In the genomic region with DNA sequence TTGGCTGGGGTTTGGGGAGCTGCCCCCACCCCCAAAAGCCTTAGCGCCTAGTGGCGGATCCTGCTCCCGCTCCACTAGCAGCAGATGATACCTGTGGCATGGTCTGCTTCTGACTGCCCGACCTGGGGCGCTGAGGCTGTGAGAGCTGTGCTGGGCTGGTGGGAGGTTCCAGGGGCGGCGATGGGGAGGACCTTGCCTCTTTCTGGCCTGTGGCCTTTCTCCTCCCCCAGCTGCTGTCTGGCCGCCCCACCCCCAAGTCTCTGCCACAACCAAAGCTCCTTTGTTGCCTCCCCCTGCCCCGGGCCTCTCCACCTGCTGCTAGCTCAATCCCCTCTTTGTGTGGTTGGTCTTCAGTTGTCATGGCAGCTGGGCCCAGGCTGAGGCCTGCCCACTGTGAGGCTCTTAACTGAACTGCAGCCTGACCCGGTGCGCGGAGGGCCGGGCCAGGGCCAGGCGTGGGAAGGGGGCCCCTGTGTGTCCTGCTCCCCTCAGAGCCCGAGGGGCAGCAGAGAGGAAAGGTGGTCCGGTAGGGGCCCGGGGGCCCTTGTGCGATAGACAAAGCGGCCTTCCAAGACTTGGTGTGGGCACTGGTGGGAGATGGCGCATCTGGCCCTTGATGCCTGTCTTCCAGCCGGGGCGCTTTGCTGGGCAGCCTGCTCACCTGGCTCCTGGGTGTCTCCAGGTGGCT, we compare ENCODE assay signal across 9 cellular contexts. TPM values are rescaled to one million over a fixed set of nuclear protein-coding genes. Genes with fewer than 3 reads are reported as not detected.
DNase-seq lines count a peak whose midpoint lies in the region; ATAC-seq and TF ChIP-seq lines count a peak whose summit lies in the region.
"Had no signal": no experiment of that assay in that cellular context is flagged by ENCODE, and none has a peak within 500 bp of the region (broad histone marks: within the 10 kb centered on the region; RNA-seq: fewer than 3 reads in every experiment).

No MANE protein-coding gene starts in this region.

- no peaks in the 10 kb centered on the region for H3K9me3 ChIP-seq in DOHH2 (ENCODE audit: control insufficient read depth, insufficient read depth, low read length)
- H3K9me3 ChIP-seq in ectodermal cell (ENCODE audit: control insufficient read depth, low read length) = no peaks in the 10 kb centered on the region
- H3K9me3 ChIP-seq in neuron (ENCODE audit: low read length) = no peaks in the 10 kb centered on the region

- H3K27ac ChIP-seq in DOHH2 (ENCODE audit: low read depth, low read length) = peak overlapping the region; percentile 67
- H3K27ac ChIP-seq in ectodermal cell (ENCODE audit: insufficient read depth, low read depth, low read length, poor library complexity, severe bottlenecking) = peak overlapping the region; percentile 89

- H3K79me2 ChIP-seq in DOHH2 (ENCODE audit: control insufficient read depth, low read length) = peaks cover 54% of the 10 kb centered on the region

- H3K4me3 ChIP-seq in DOHH2 (ENCODE audit: low read length) (peak overlapping the region; percentile 72), ectodermal cell (ENCODE audit: insufficient read depth, low read depth, low read length) (peak overlapping the region; percentile 30), neuron (ENCODE audit: low read length) (peak overlapping the region; percentile 5)

- ATAC-seq in GM19467 (IDR thresholded peaks at IDR 0.05; ENCODE audit: unreplicated experiment) = no peak
- no peak for ATAC-seq in GM21825 (IDR thresholded peaks at IDR 0.05; ENCODE audit: unreplicated experiment)
- no peak for ATAC-seq in GM19397 (IDR thresholded peaks at IDR 0.05; ENCODE audit: unreplicated experiment)

- H3K27me3 ChIP-seq in DOHH2 (ENCODE audit: control insufficient read depth, low read length) (no peaks in the 10 kb centered on the region), ectodermal cell (ENCODE audit: control insufficient read depth, insufficient read depth, low read length, poor library complexity, severe bottlenecking) (no peaks in the 10 kb centered on the region), neuron (ENCODE audit: insufficient read depth, low read length) (no peaks in the 10 kb centered on the region)

- peak overlapping the region; percentile 86 for H3K4me2 ChIP-seq in DOHH2 (ENCODE audit: low read length)

- H3K4me1 ChIP-seq in DOHH2 (ENCODE audit: control insufficient read depth, low read length) = peaks cover 56% of the 10 kb centered on the region
- peaks cover 74% of the 10 kb centered on the region for H3K4me1 ChIP-seq in ectodermal cell (ENCODE audit: control insufficient read depth, insufficient read depth, low read length)
- H3K4me1 ChIP-seq in neuron (ENCODE audit: insufficient read depth, low read length) = peaks cover 68% of the 10 kb centered on the region

- no peaks in the 10 kb centered on the region for H3K9me2 ChIP-seq in DOHH2 (replicated peaks; ENCODE audit: control insufficient read depth, low read length)

- TF ChIP-seq CTCF in DOHH2 (IDR thresholded peaks at IDR 0.05; ENCODE audit: low read depth, low read length, poor library complexity, severe bottlenecking) = no peak

- H3K36me3 ChIP-seq in DOHH2 (ENCODE audit: control insufficient read depth, low read length) = peaks cover 15% of the 10 kb centered on the region
- H3K36me3 ChIP-seq in ectodermal cell (ENCODE audit: control insufficient read depth, insufficient read depth, low read length) = no peaks in the 10 kb centered on the region
- peaks cover 9% of the 10 kb centered on the region for H3K36me3 ChIP-seq in neuron (ENCODE audit: insufficient read depth, low read length)

- H3F3A ChIP-seq in DOHH2 (ENCODE audit: control insufficient read depth, insufficient read depth) = peaks cover 12% of the 10 kb centered on the region

- no peak overlapping the region for H2AFZ ChIP-seq in neuron (ENCODE audit: low read depth, low read length)

- peak; percentile 75 for DNase-seq in NCI-H2227 treated with DMSO at 0.1 percent for 48 hours (lab: John Stamatoyannopoulos, UW)
- DNase-seq in NK-92 treated with Interleukin-12 subunit alpha and Interleukin-12 subunit beta, amount 100 ng/mL, for 24 hours (lab: John Stamatoyannopoulos, UW) = no peak
- DNase-seq: activated naive CD4-positive, alpha-beta T cell treated with Interleukin-2 at 50 U/mL for 16 hours had no signal

- 19 to 20% methylated on average over 22 of the region's 22 CpGs for WGBS in ectodermal cell, 2 experiments

- no peaks in the 10 kb centered on the region; the same call in 1 of the 2 replicates for H4K20me1 ChIP-seq in DOHH2 (ENCODE audit: control insufficient read depth, insufficient read depth, low read depth, low read length)

RNA-seq across cellular contexts. Expression of gene ZNF775, which starts 4.7 kb away (rescaled TPM):
- 16.7 TPM for polyA plus RNA-seq in ectodermal cell (2013, experiment 1 of 4)
- 14.4 TPM for polyA plus RNA-seq in ectodermal cell (2013, experiment 2 of 4)
- 16.5 TPM for polyA plus RNA-seq in ectodermal cell (2013, experiment 3 of 4)
- polyA plus RNA-seq in ectodermal cell (2013, experiment 4 of 4) = 15.2 TPM

RNA-seq across cellular contexts. Expression of gene REPIN1, which starts 15.2 kb away (rescaled TPM):
- polyA plus RNA-seq in ectodermal cell (2013, experiment 1 of 4) = 75.3 TPM
- 83.3 TPM for polyA plus RNA-seq in ectodermal cell (2013, experiment 2 of 4)
- polyA plus RNA-seq in ectodermal cell (2013, experiment 3 of 4) = 73.8 TPM
- 79.6 TPM for polyA plus RNA-seq in ectodermal cell (2013, experiment 4 of 4)

RNA-seq across cellular contexts. Expression of gene RARRES2, which starts 42.4 kb away (rescaled TPM):
- polyA plus RNA-seq in ectodermal cell (2013, experiment 1 of 4) = 4.9 TPM
- polyA plus RNA-seq in ectodermal cell (2013, experiment 2 of 4) = 3.5 TPM
- polyA plus RNA-seq in ectodermal cell (2013, experiment 3 of 4) = 5.2 TPM
- polyA plus RNA-seq in ectodermal cell (2013, experiment 4 of 4) = 5.9 TPM

Comparison
In these comparisons a context has a peak if more than half of its experiments do, and no peak if none do; other contexts are left out.
1. H3K4me3 ChIP-seq: peak in every context shown above with its lines; median percentile 72 in DOHH2; 30 in ectodermal cell; 5 in neuron.